ENCODE assay signal across 18 cellular contexts in genomic region chr13:35704331-35704730, GRCh38.
"Had no signal": no experiment of that assay in that cellular context is flagged by ENCODE, and none has a peak within 500 bp of the region (broad histone marks: within the 10 kb centered on the region; RNA-seq: fewer than 3 reads in every experiment).

No MANE protein-coding gene starts in this region.

- DNase-seq: effector memory CD4-positive, alpha-beta T cell; foreskin fibroblast; mammary epithelial cell; mucosa of descending colon; naive thymus-derived CD8-positive, alpha-beta T cell; posterior cingulate gyrus; sigmoid colon; stimulated activated CD4-positive, alpha-beta T cell treated with anti-CD3 and anti-CD28 coated beads, Interleukin-2, amount 100 ng/mL, for 24 hours; stimulated activated CD4-positive, alpha-beta T cell treated with anti-CD3 and anti-CD28 coated beads, Interleukin-4, amount 100 ng/mL, for 4 hours; stimulated activated naive B cell treated with anti-CD40 and anti-IgM and Interleukin-4, amounts not matched to agents 10 μg/mL and 1 μg/mL and 100 μg/mL, for 72 hours; stimulated activated naive CD8-positive, alpha-beta T cell treated with anti-CD3 and anti-CD28 coated beads, Interleukin-15, amount 100 ng/mL, for 72 hours; testis; upper lobe of right lung had no signal

- H3K9me3 ChIP-seq: mucosa of descending colon, right atrium auricular region, sigmoid colon, testis, upper lobe of right lung, vagina had no signal

- H3K36me3 ChIP-seq: right atrium auricular region, sigmoid colon, tibial nerve, upper lobe of right lung, vagina had no signal

- H3K4me1 ChIP-seq: right atrium auricular region, testis had no signal

- H3K4me3 ChIP-seq: mucosa of descending colon, right atrium auricular region, sigmoid colon, skin epidermis, testis, tibial nerve, upper lobe of right lung, vagina had no signal

- H3K27ac ChIP-seq: right atrium auricular region, sigmoid colon, skin epidermis, testis, tibial nerve, upper lobe of right lung, vagina had no signal

- H3K27me3 ChIP-seq: right atrium auricular region, sigmoid colon, testis, tibial nerve, upper lobe of right lung, vagina had no signal

- ATAC-seq: esophagus mucosa; mucosa of descending colon; naive thymus-derived CD8-positive, alpha-beta T cell; stimulated activated naive B cell treated with anti-CD40 and anti-IgM and Interleukin-4, amounts not matched to agents 10 μg/mL and 1 μg/mL and 100 μg/mL, for 72 hours; stimulated activated naive CD8-positive, alpha-beta T cell treated with anti-CD3 and anti-CD28 coated beads, Interleukin-15, amount 100 ng/mL, for 72 hours; upper lobe of right lung had no signal
